In the genomic region with DNA sequence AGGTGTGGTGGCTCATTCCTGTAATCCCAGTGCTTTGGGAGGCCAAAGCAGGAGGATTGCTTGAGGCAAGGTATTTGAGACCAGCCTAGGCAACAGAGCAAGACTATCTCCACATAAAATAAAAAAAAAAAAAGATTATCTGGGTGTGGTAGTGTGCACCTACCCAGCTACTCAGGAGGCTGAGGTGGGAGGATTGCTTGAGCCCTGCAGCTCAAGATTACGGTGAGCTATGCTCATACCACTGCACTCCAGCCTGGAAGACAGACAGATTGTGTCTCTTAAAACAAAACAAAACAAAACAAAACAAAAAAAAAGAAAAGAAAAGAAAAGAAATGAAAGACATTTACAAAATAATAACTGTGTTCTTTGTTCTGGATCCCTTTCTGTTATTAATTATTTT, we compare ENCODE assay signal across 26 cellular contexts. TPM values are rescaled to one million over a fixed set of nuclear protein-coding genes. Genes with fewer than 3 reads are reported as not detected.
DNase-seq lines count a peak whose midpoint lies in the region; ATAC-seq, FAIRE-seq and TF ChIP-seq lines count a peak whose summit lies in the region.
"Had no signal": no experiment of that assay in that cellular context is flagged by ENCODE, and none has a peak within 500 bp of the region (broad histone marks: within the 10 kb centered on the region; RNA-seq: fewer than 3 reads in every experiment).

No MANE protein-coding gene starts in this region.

- H3K4me1 ChIP-seq in small intestine (ENCODE audit: control insufficient read depth in 2 of 2, insufficient read depth in 1 of 2, low read depth in 1 of 2, low read length in 1 of 2) (no peaks in the 10 kb centered on the region), right lobe of liver (peaks cover 0 to 35% (median 7%) of the 10 kb centered on the region in 4 donors)

- DNase-seq in HUDEP-2 (lab: John Stamatoyannopoulos, UW; ENCODE audit: unreplicated experiment in 76 of 76), result peak in 58 of 76 experiments; percentile 11 to 78 (median 39)
- DNase-seq in erythroblast (lab: John Stamatoyannopoulos, UW), result peak; percentile 64 to 90
- no peak for DNase-seq in small intestine
- DNase-seq in A172 (ENCODE audit: low spot score), result no peak
- DNase-seq in activated naive CD4-positive, alpha-beta T cell (lab: John Stamatoyannopoulos, UW), result no peak
- no peak for DNase-seq in right lobe of liver
- DNase-seq: 8988T; AML-193; C1 segment of cervical spinal cord; CD4-positive, alpha-beta memory T cell; CD4-positive, CD25-positive, alpha-beta regulatory T cell; CD8-positive, alpha-beta memory T cell; COR-L47; DMS 273 treated with DMSO at 0.1 percent for 48 hours; DMS153; DMS53; DMS79; DND-41; EL; GDM1 had no signal

- TF ChIP-seq POLR2A in erythroblast (IDR thresholded peaks at IDR 0.05; ENCODE audit: low read length) (no peak), right lobe of liver (IDR thresholded peaks at IDR 0.05) (no peak)

- WGBS in small intestine, 3 donors, result 79 to 87% (median 81%) methylated on average over 1 of the region's 1 CpG
- WGBS in right lobe of liver (ENCODE audit: insufficient coverage, low coverage, low lambda C conversion rate, missing lambda C conversion rate), result 86% methylated on average over 1 of the region's 1 CpG

- TF ChIP-seq CTCF in right lobe of liver (IDR thresholded peaks at IDR 0.05), result no peak

- no peak for ATAC-seq in right lobe of liver
- ATAC-seq: A549, GM12878 had no signal

- FAIRE-seq in small intestine (lab: Jason Lieb, UNC), result peak; percentile 5
- FAIRE-seq: A549, GM12878, GM12892, GM18507, GM19239 had no signal

- H3K9me3 ChIP-seq in small intestine (ENCODE audit: control insufficient read depth, low read depth) (no peaks in the 10 kb centered on the region), right lobe of liver (peaks cover 0 to 2% (median 0%) of the 10 kb centered on the region in 4 donors)
- H3K9me3 ChIP-seq: A549 had no signal

- H3K27ac ChIP-seq in small intestine (ENCODE audit: low read depth in 1 of 2, low read length in 1 of 2) (no peak overlapping the region), right lobe of liver (no peak overlapping the region)
- H3K27ac ChIP-seq: A549 had no signal

- intact Hi-C loops in right lobe of liver (cut with DNase I), result no loop called here

- H3K4me3 ChIP-seq in small intestine (ENCODE audit: low read depth in 1 of 2, low read length in 2 of 2), result no peak overlapping the region
- H3K4me3 ChIP-seq in right lobe of liver, result no peak overlapping the region
- H3K4me3 ChIP-seq: A549, GM12878 had no signal

- no peaks in the 10 kb centered on the region for H3K36me3 ChIP-seq in small intestine (ENCODE audit: control insufficient read depth in 2 of 2, insufficient read depth in 2 of 2, low read length in 2 of 2)
- H3K36me3 ChIP-seq in right lobe of liver, result no peaks in the 10 kb centered on the region

- H3K27me3 ChIP-seq in small intestine (ENCODE audit: control insufficient read depth in 2 of 2, insufficient read depth in 2 of 2, low read length in 2 of 2) (no peaks in the 10 kb centered on the region), right lobe of liver (no peaks in the 10 kb centered on the region)

RNA-seq across cellular contexts. Expression of gene TLCD4, which starts 6.1 kb away (rescaled TPM):
- 1 to 10 TPM; 1.9 to 5.1 (median 2.7) TPM for polyA plus RNA-seq in small intestine
- 14.4 and 15.8 TPM in 2 replicates for total RNA-seq in A172 (2014; rRNA removed; shearing (Covaris generic))
- 100 to 1,000 TPM in 3 of 6 experiments, 10 to 100 TPM in 3; 45.6 to 181 (median 106) TPM for total RNA-seq in right lobe of liver
- total RNA-seq: CD4-positive, CD25-positive, alpha-beta regulatory T cell had no signal
- polyA plus RNA-seq: CD14-positive monocyte; CD8-positive, alpha-beta memory T cell had no signal

RNA-seq across cellular contexts. Expression of gene ALG14, which starts 38.3 kb away (rescaled TPM):
- 1 to 10 TPM; 1.1 to 3.1 (median 1.4) TPM for polyA plus RNA-seq in small intestine
- 3.3 and 4.8 TPM in 2 replicates for total RNA-seq in A172 (2014; rRNA removed; shearing (Covaris generic))
- total RNA-seq in right lobe of liver, result 1 to 10 TPM; 1.5 to 8.3 (median 5.0) TPM

Comparison
In these comparisons a context has a peak if more than half of its experiments do, and no peak if none do; other contexts are left out.
1. DNase-seq: peak in HUDEP-2 (58 of 76) and erythroblast (2 of 2); none in small intestine (single experiment), A172 (single experiment), activated naive CD4-positive, alpha-beta T cell (0 of 4) and right lobe of liver (0 of 3).